ENCODE assay signal across 25 cellular contexts in genomic region chr17:49549311-49549605, GRCh38. TPM values are rescaled to one million over a fixed set of nuclear protein-coding genes. Genes with fewer than 3 reads are reported as not detected.
DNase-seq lines count a peak whose midpoint lies in the region; ATAC-seq and TF ChIP-seq lines count a peak whose summit lies in the region.
"Had no signal": no experiment of that assay in that cellular context is flagged by ENCODE, and none has a peak within 500 bp of the region (broad histone marks: within the 10 kb centered on the region; RNA-seq: fewer than 3 reads in every experiment).

No MANE protein-coding gene starts in this region.

- H3K4me1 ChIP-seq in BLaER1 (peaks cover 56% of the 10 kb centered on the region), spleen (no peaks in the 10 kb centered on the region)

- no peak for TF ChIP-seq POLR2A in spleen (IDR thresholded peaks at IDR 0.05)

- ATAC-seq in GM19397 (IDR thresholded peaks at IDR 0.05; ENCODE audit: unreplicated experiment): no peak
- ATAC-seq in HG03139 (IDR thresholded peaks at IDR 0.05; ENCODE audit: unreplicated experiment): no peak

- peak overlapping the region; percentile 45; the same call in 1 of the 2 replicates for H3K9ac ChIP-seq in BLaER1
- H3K9ac ChIP-seq: KMS-11 had no signal

- H3K27ac ChIP-seq in BLaER1 (0 out of 2 replicates have a peak overlapping the region, but pooled peaks have one; percentile 55), spleen (no peak overlapping the region)
- H3K27ac ChIP-seq: KMS-11, SK-N-MC had no signal

- 82 to 94% (median 88%) methylated on average over 6 of the region's 6 CpGs for WGBS in spleen, 5 donors

- H3K4me3 ChIP-seq in BLaER1 (no peak overlapping the region), spleen (no peak overlapping the region)
- H3K4me3 ChIP-seq: GM23338, SK-N-MC had no signal

- DNase-seq in GM13976 (ENCODE audit: low spot score) (peak; percentile 18), mesenteric fat pad (ENCODE audit: low spot score) (peak; percentile 62), spleen (peak; percentile 43), SK-N-DZ (ENCODE audit: low spot score) (no peak), ACHN (no peak)
- DNase-seq: Calu3; DMS153; DND-41; HCEC 1CT; IMR-90; MM.1S; NCI-H2029; NCI-H446 treated with DMSO at 0.1 percent for 48 hours; NCI-H82; NK-92 treated with Interleukin-12 subunit alpha and Interleukin-12 subunit beta, amount 100 ng/mL, for 24 hours; PC-3; SHP77 treated with DMSO at 0.1 percent for 48 hours had no signal

- H3K9me3 ChIP-seq in BLaER1 (peaks cover 4% of the 10 kb centered on the region), spleen (peaks cover 0 to 2% (median 0%) of the 10 kb centered on the region in 8 donors)

- in situ Hi-C loops in GM13976 (cut with MboI; ENCODE audit: low sequenced_read_pairs, unreplicated experiment) (loop anchor here (25.0 kb wide), 1 partner anchor 237 kb away; no protein-coding TSS in a partner anchor), ACHN (cut with HindIII; ENCODE audit: low pct_ligation_motif_present, low pct_unique_long_range_greater_than_20kb, low sequenced_read_pairs) (loop anchor here (25.0 kb wide), 1 partner anchor 112 kb away; no protein-coding TSS in a partner anchor)

- intact Hi-C loops in spleen (cut with DNase I; ENCODE audit: low total_unique reads): no loop called here

- H3K27me3 ChIP-seq in BLaER1: no peaks in the 10 kb centered on the region
- peaks cover 0 to 21% (median 0%) of the 10 kb centered on the region in 7 donors for H3K27me3 ChIP-seq in spleen (replicated peaks in 1 of 7)

- TF ChIP-seq CTCF in GM13976 (IDR thresholded peaks at IDR 0.05; ENCODE audit: borderline replicate concordance, control extremely low read depth, extremely low read depth, insufficient read depth, missing control alignments) (no peak), spleen (IDR thresholded peaks at IDR 0.05 in 8 of 11, conservative IDR thresholded peaks at IDR 0.05 in 3 of 11) (no peak)

- H3K36me3 ChIP-seq in BLaER1: no peaks in the 10 kb centered on the region
- H3K36me3 ChIP-seq in spleen: no peaks in the 10 kb centered on the region

- no peaks in the 10 kb centered on the region for H4K20me1 ChIP-seq in BLaER1

- peak overlapping the region; percentile 80 for H3K4me2 ChIP-seq in BLaER1
- H3K4me2 ChIP-seq: GM23338, KMS-11 had no signal

RNA-seq across cellular contexts. Expression of gene NXPH3, which starts 26.4 kb away (rescaled TPM):
- total RNA-seq in mesenteric fat pad: 3.8 TPM
- 1 to 10 TPM in 5 of 7 donors, under 1 TPM in 2; 0.37 to 3.3 (median 2.0) TPM for total RNA-seq in spleen
- under 1 TPM; 0.37 to 0.48 (median 0.38) TPM for polyA plus RNA-seq in spleen
- polyA plus RNA-seq in SK-N-DZ (2014; cell fraction: cytosol; rRNA removed): 0.44 and 0.58 TPM in 2 replicates
- not detected in 2 replicates for polyA plus RNA-seq in SK-N-DZ (2014; cell fraction: nucleus; rRNA removed)
- total RNA-seq: Calu3, RPMI7951 had no signal
- polyA plus RNA-seq: CD14-positive monocyte had no signal

RNA-seq across cellular contexts. Expression of gene NGFR, which starts 54.2 kb away (rescaled TPM):
- 42.0 TPM for total RNA-seq in mesenteric fat pad
- total RNA-seq in spleen: 10 to 100 TPM in 6 of 7 donors, 1 to 10 TPM in 1; 6.6 to 36.8 (median 15.6) TPM
- polyA plus RNA-seq in spleen: 10 to 100 TPM in 1 of 3 donors, 1 to 10 TPM in 2; 4.1 to 12.2 (median 5.5) TPM
- polyA plus RNA-seq in SK-N-DZ (2014; cell fraction: cytosol; rRNA removed): 1.9 and 2.2 TPM in 2 replicates
- 1.4 TPM in 2 replicates for polyA plus RNA-seq in SK-N-DZ (2014; cell fraction: nucleus; rRNA removed)
- total RNA-seq: PC-3 had no signal

Comparison
In these comparisons a context has a peak if more than half of its experiments do, and no peak if none do; other contexts are left out.
1. DNase-seq: peak in GM13976 (single experiment), mesenteric fat pad (single experiment) and spleen (single experiment); none in SK-N-DZ (single experiment) and ACHN (single experiment).